9 cellular contexts compared by ENCODE assay signal in genomic region chr18:58541789-58542425, GRCh38.
DNase-seq lines count a peak whose midpoint lies in the region; ATAC-seq, FAIRE-seq and TF ChIP-seq lines count a peak whose summit lies in the region.
"Had no signal": no experiment of that assay in that cellular context is flagged by ENCODE, and none has a peak within 500 bp of the region (broad histone marks: within the 10 kb centered on the region; RNA-seq: fewer than 3 reads in every experiment).

No MANE protein-coding gene starts in this region.

- H3K27me3 Mint-ChIP-seq in astrocyte (ENCODE audit: low read depth, unreplicated experiment): no peaks in the 10 kb centered on the region

- peaks cover 63% of the 10 kb centered on the region for H3K79me2 ChIP-seq in astrocyte (ENCODE audit: insufficient read depth, low read length)

- no peak for TF ChIP-seq CTCF in heart left ventricle (IDR thresholded peaks at IDR 0.05)
- no peak for TF ChIP-seq CTCF in astrocyte (IDR thresholded peaks at IDR 0.05; ENCODE audit: insufficient read depth, low read depth, low read length)

- DNase-seq in heart left ventricle: no peak
- DNase-seq in Right ventricle myocardium superior: no peak
- peak; percentile 92 for DNase-seq in RKO (ENCODE audit: low spot score)
- peak; percentile 100 for DNase-seq in astrocyte (ENCODE audit: low read depth)
- DNase-seq in HuH-7 (ENCODE audit: low spot score): no peak
- DNase-seq in putamen (ENCODE audit: low spot score): no peak

- peak in 2 of 4 donors; percentile 20 to 35 for ATAC-seq in heart left ventricle
- no peak for ATAC-seq in Right ventricle myocardium superior (ENCODE audit: poor library complexity)
- peak; percentile 50 for ATAC-seq in HG03039 (IDR thresholded peaks at IDR 0.05; ENCODE audit: unreplicated experiment)

- H3K27ac ChIP-seq in heart left ventricle (peak overlapping the region in 8 of 12 donors; percentile 17 to 72 (median 44)), astrocyte (ENCODE audit: low read depth, low read length) (peak overlapping the region; percentile 89), mesodermal cell (ENCODE audit: low read depth, low read length, severe bottlenecking) (peak overlapping the region; percentile 91)

- H3K4me3 Mint-ChIP-seq in astrocyte (ENCODE audit: unreplicated experiment): peak overlapping the region; percentile 13

- peak overlapping the region; percentile 57 for H3K9ac ChIP-seq in astrocyte (ENCODE audit: low read length)

- no peaks in the 10 kb centered on the region for H3K27me3 ChIP-seq in heart left ventricle
- no peaks in the 10 kb centered on the region for H3K27me3 ChIP-seq in astrocyte (ENCODE audit: insufficient read depth, low read length)

- peaks cover 19% of the 10 kb centered on the region for H4K20me1 ChIP-seq in astrocyte (ENCODE audit: insufficient read depth, low read length)

- H3K4me1 ChIP-seq in heart left ventricle (peaks cover 0 to 50% (median 18%) of the 10 kb centered on the region in 12 donors), astrocyte (ENCODE audit: insufficient read depth, low read length) (peaks cover 35% of the 10 kb centered on the region), mesodermal cell (ENCODE audit: control insufficient read depth, insufficient read depth, low read length, poor library complexity, severe bottlenecking) (peaks cover 68% of the 10 kb centered on the region)

- H3K36me3 Mint-ChIP-seq in astrocyte (ENCODE audit: low read depth, unreplicated experiment): peaks cover 43% of the 10 kb centered on the region

- no peak for TF ChIP-seq POLR2A in heart left ventricle (IDR thresholded peaks at IDR 0.05)

- H3K36me3 ChIP-seq in heart left ventricle (peaks cover 0 to 4% (median 0%) of the 10 kb centered on the region in 9 donors), astrocyte (ENCODE audit: insufficient read depth, low read length) (peaks cover 13% of the 10 kb centered on the region), mesodermal cell (ENCODE audit: control insufficient read depth, insufficient read depth, low read length) (peaks cover 63% of the 10 kb centered on the region)

- H3K4me3 ChIP-seq in heart left ventricle: no peak overlapping the region
- H3K4me3 ChIP-seq in astrocyte (ENCODE audit: insufficient read depth, low read depth, low read length): peak overlapping the region; percentile 24
- H3K4me3 ChIP-seq in mesodermal cell (ENCODE audit: extremely low read depth, insufficient read depth, low read length, poor library complexity, severe bottlenecking): no peak overlapping the region

- peak overlapping the region; percentile 70 for H3K4me2 ChIP-seq in astrocyte (ENCODE audit: low read length)

- peak overlapping the region; percentile 94 for H3K27ac Mint-ChIP-seq in astrocyte (ENCODE audit: unreplicated experiment)

- intact Hi-C loops in heart left ventricle (cut with DNase I) (loop anchor here in 2 of 10 donors (5.0 to 10.0 kb wide), 2 partner anchors 50 to 83 kb away; partner anchors contain the start of gene ALPK2 (in 1 of the 2)), Right ventricle myocardium superior (cut with DNase I) (no loop called here)

- FAIRE-seq in astrocyte (lab: Jason Lieb, UNC): peak; percentile 99
- FAIRE-seq: islet of Langerhans had no signal

- H3K4me1 Mint-ChIP-seq in astrocyte (ENCODE audit: low read depth, unreplicated experiment): peaks cover 73% of the 10 kb centered on the region

- peaks cover 2% of the 10 kb centered on the region for H3K9me3 Mint-ChIP-seq in astrocyte (ENCODE audit: unreplicated experiment)

- H3K9me3 ChIP-seq in heart left ventricle (no peaks in the 10 kb centered on the region), astrocyte (ENCODE audit: insufficient read depth, low read depth, low read length) (no peaks in the 10 kb centered on the region), mesodermal cell (ENCODE audit: control insufficient read depth, low read length) (no peaks in the 10 kb centered on the region)

- no peak overlapping the region for H2AFZ ChIP-seq in astrocyte (ENCODE audit: low read depth, low read length)

- 55 to 65% (median 59%) methylated on average over 6 of the region's 6 CpGs for WGBS in heart left ventricle, 4 donors
- WGBS in mesodermal cell (ENCODE audit: insufficient coverage in 2 of 2), 2 experiments: 64 to 86% methylated on average over 3 to 5 of the region's 6 CpGs

Comparison
In these comparisons a context has a peak if more than half of its experiments do, and no peak if none do; other contexts are left out.
1. DNase-seq: peak in RKO (single experiment) and astrocyte (single experiment); none in heart left ventricle (0 of 5), Right ventricle myocardium superior (single experiment), HuH-7 (single experiment) and putamen (single experiment).
2. Peak in every context shown above with its lines, with median percentiles within 50 percentile points of each other: H3K27ac ChIP-seq.